Comparison of ENCODE assay signal across 11 cellular contexts in genomic region chr19:7923295-7924191, GRCh38. TPM values are rescaled to one million over a fixed set of nuclear protein-coding genes. Genes with fewer than 3 reads are reported as not detected.
DNase-seq lines count a peak whose midpoint lies in the region; ATAC-seq and TF ChIP-seq lines count a peak whose summit lies in the region.
"Had no signal": no experiment of that assay in that cellular context is flagged by ENCODE, and none has a peak within 500 bp of the region (broad histone marks: within the 10 kb centered on the region; RNA-seq: fewer than 3 reads in every experiment).

No MANE protein-coding gene starts in this region.

- H2AFZ ChIP-seq in smooth muscle cell (ENCODE audit: low read depth): no peak overlapping the region

- H3K4me2 ChIP-seq in smooth muscle cell: no peak overlapping the region

- H3K4me3 ChIP-seq in smooth muscle cell: no peak overlapping the region

- H3K9me3 Mint-ChIP-seq in natural killer cell: no peaks in the 10 kb centered on the region

- H3K9me3 ChIP-seq in smooth muscle cell (replicated peaks; ENCODE audit: low read depth): no peaks in the 10 kb centered on the region

- intact Hi-C loops in natural killer cell (cut with micrococcal nuclease): no loop called here

- no peaks in the 10 kb centered on the region for H3K4me1 ChIP-seq in smooth muscle cell (ENCODE audit: low read depth)

- H4K20me1 ChIP-seq in smooth muscle cell (ENCODE audit: low read depth): peaks cover 10% of the 10 kb centered on the region

- H3K4me1 Mint-ChIP-seq in natural killer cell: peaks cover 16 to 36% of the 10 kb centered on the region in 2 donors

- H3K36me3 Mint-ChIP-seq in natural killer cell: no peaks in the 10 kb centered on the region

- POLR2A ChIA-PET in RWPE1 (lab: Yijun Ruan, JAX; ENCODE audit: low non-redundant PET): no interaction called here

- H3K27ac Mint-ChIP-seq in natural killer cell: peak overlapping the region in 1 of 2 donors; percentile 62

- H3K27ac ChIP-seq in RWPE1 (peak overlapping the region; percentile 42), smooth muscle cell (ENCODE audit: low read depth) (no peak overlapping the region)
- H3K27ac ChIP-seq: epithelial cell of prostate had no signal

- peak overlapping the region; percentile 49 for H3K4me3 Mint-ChIP-seq in natural killer cell

- peak; percentile 51 for DNase-seq in Ammon's horn (ENCODE audit: low spot score)
- DNase-seq in RWPE1 (ENCODE audit: low spot score): no peak
- DNase-seq in natural killer cell: no peak
- no peak for DNase-seq in smooth muscle cell (lab: John Stamatoyannopoulos, UW; ENCODE audit: unreplicated experiment)
- no peak for DNase-seq in cerebellum (ENCODE audit: low spot score)
- DNase-seq in DMS79 treated with DMSO at 0.1 percent for 48 hours (lab: John Stamatoyannopoulos, UW): no peak
- DNase-seq: mesendoderm; NCI-H187; NK-92 treated with Interleukin-12 subunit alpha and Interleukin-12 subunit beta, amount 100 ng/mL, for 24 hours; SW 1271 had no signal

- no peak overlapping the region for H3K9ac ChIP-seq in smooth muscle cell (ENCODE audit: low read depth)

- no peak for TF ChIP-seq CTCF in RWPE1 (conservative IDR thresholded peaks at IDR 0.05; ENCODE audit: low read depth)
- TF ChIP-seq CTCF in natural killer cell (IDR thresholded peaks at IDR 0.05): no peak
- TF ChIP-seq CTCF in smooth muscle cell (IDR thresholded peaks at IDR 0.05; ENCODE audit: borderline replicate concordance, insufficient read depth, poor library complexity, severe bottlenecking): no peak

- H3K36me3 ChIP-seq in smooth muscle cell (ENCODE audit: low read depth): no peaks in the 10 kb centered on the region

- no peaks in the 10 kb centered on the region for H3K79me2 ChIP-seq in smooth muscle cell (ENCODE audit: low read depth)

- CTCF ChIA-PET in RWPE1 (lab: Yijun Ruan, JAX): interaction anchor here (0.6 kb wide), 2 partner anchors 37 to 70 kb away, joined by 3 read pairs; no protein-coding TSS in a partner anchor

- peaks cover 5% of the 10 kb centered on the region for H3F3A ChIP-seq in smooth muscle cell (ENCODE audit: low read depth)

- no peaks in the 10 kb centered on the region for H3K27me3 ChIP-seq in smooth muscle cell (ENCODE audit: low read depth)

- ATAC-seq in natural killer cell: no peak

- WGBS in smooth muscle cell (ENCODE audit: low lambda C conversion rate): 89% methylated on average over 28 of the region's 31 CpGs

- peaks cover 0 to 7% of the 10 kb centered on the region in 2 donors for H3K27me3 Mint-ChIP-seq in natural killer cell (ENCODE audit: low read depth in 2 of 2)

RNA-seq across cellular contexts. Expression of gene CTXN1, which starts 2.4 kb away (rescaled TPM):
- total RNA-seq in natural killer cell (under 1 TPM in 1 of 3 donors, not detected in 2; 0.39 TPM), smooth muscle cell (4.8 and 6.0 TPM in 2 replicates), cerebellum (10.3 TPM)
- 25.4 and 26.0 TPM in 2 replicates for polyA plus RNA-seq in smooth muscle cell

RNA-seq across cellular contexts. Expression of gene SNAPC2, which starts 3.4 kb away (rescaled TPM):
- total RNA-seq in natural killer cell (10 to 100 TPM; 22.1 to 32.4 (median 27.1) TPM), smooth muscle cell (9.5 and 18.2 TPM in 2 replicates), cerebellum (4.6 TPM)
- polyA plus RNA-seq in smooth muscle cell: 35.0 and 35.3 TPM in 2 replicates

RNA-seq across cellular contexts. Expression of gene TGFBR3L, which starts 8.9 kb away (rescaled TPM):
- total RNA-seq in natural killer cell (1 to 10 TPM; 3.5 to 4.6 (median 4.4) TPM), smooth muscle cell (18.7 and 20.7 TPM in 2 replicates), cerebellum (not detected)
- 44.0 and 46.6 TPM in 2 replicates for polyA plus RNA-seq in smooth muscle cell

RNA-seq across cellular contexts. Expression of gene MAP2K7, which starts 19.9 kb away (rescaled TPM):
- total RNA-seq in natural killer cell (100 to 1,000 TPM; 131 to 218 (median 159) TPM), smooth muscle cell (6.7 and 8.2 TPM in 2 replicates), cerebellum (8.5 TPM)
- polyA plus RNA-seq in smooth muscle cell: 9.2 and 13.1 TPM in 2 replicates

RNA-seq across cellular contexts. Expression of gene TIMM44, which starts 19.9 kb away (rescaled TPM):
- total RNA-seq in natural killer cell (100 to 1,000 TPM in 1 of 3 donors, 10 to 100 TPM in 2; 83.3 to 116 (median 89.4) TPM), smooth muscle cell (25.1 and 27.1 TPM in 2 replicates), cerebellum (36.4 TPM)
- 21.8 and 39.3 TPM in 2 replicates for polyA plus RNA-seq in smooth muscle cell
